In the genomic region with DNA sequence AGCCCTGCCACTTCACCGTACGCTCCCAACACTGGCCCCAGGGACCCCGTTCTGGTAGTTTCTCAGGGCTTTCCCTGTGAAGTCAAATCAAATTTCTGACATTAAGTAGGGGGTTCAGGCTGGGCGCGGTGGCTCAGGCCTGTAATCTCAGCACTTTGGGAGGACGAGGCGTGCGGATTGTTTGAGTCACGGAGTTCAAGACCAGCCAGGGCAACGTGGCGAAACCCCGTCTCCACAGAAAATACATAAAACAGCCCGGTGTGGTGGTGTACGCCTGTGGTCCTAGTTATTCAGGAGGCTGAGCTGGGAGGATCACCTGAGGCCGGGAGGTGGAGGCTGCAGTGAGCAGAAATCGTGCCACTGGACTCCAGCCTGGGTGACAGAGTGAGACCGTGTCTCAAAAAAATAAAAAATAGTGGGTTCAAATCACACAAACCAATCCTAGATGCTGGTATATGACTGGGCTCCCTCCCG, we compare ENCODE assay signal across 8 cellular contexts. TPM values are rescaled to one million over a fixed set of nuclear protein-coding genes. Genes with fewer than 3 reads are reported as not detected.
A peak's percentile ranks its signal among the peaks of the same experiment; 100 is the strongest.
DNase-seq lines count a peak whose midpoint lies in the region; ATAC-seq and TF ChIP-seq lines count a peak whose summit lies in the region.

No MANE protein-coding gene starts in this region.

- peak overlapping the region; percentile 63 to 93 for H3K9ac ChIP-seq in liver (ENCODE audit: low read depth in 1 of 2, low read length in 2 of 2)

- H3K4me3 ChIP-seq in ascending aorta (peak overlapping the region; percentile 87 to 100), liver (ENCODE audit: low read depth in 1 of 3, low read length in 3 of 3) (peak overlapping the region; percentile 77 to 91 (median 86))

- peak overlapping the region; percentile 100 for H3K27ac Mint-ChIP-seq in stimulated activated naive B cell treated with anti-CD40 and anti-IgM and Interleukin-4, amounts not matched to agents 10 μg/mL and 1 μg/mL and 100 μg/mL, for 72 hours

- no peaks in the 10 kb centered on the region for H3K27me3 Mint-ChIP-seq in stimulated activated naive B cell treated with anti-CD40 and anti-IgM and Interleukin-4, amounts not matched to agents 10 μg/mL and 1 μg/mL and 100 μg/mL, for 72 hours

- peak overlapping the region; percentile 92 to 97 for H3K4me3 Mint-ChIP-seq in stimulated activated naive B cell treated with anti-CD40 and anti-IgM and Interleukin-4, amounts not matched to agents 10 μg/mL and 1 μg/mL and 100 μg/mL, for 72 hours

- peaks cover 8 to 17% of the 10 kb centered on the region in 2 donors for H3K4me1 ChIP-seq in ascending aorta
- peaks cover 6 to 37% (median 30%) of the 10 kb centered on the region in 4 donors for H3K4me1 ChIP-seq in liver (ENCODE audit: control insufficient read depth in 4 of 4, insufficient read depth in 4 of 4, low read length in 3 of 4)

- peak; percentile 23 for ATAC-seq in GM18502 (IDR thresholded peaks at IDR 0.05; ENCODE audit: poor library complexity, unreplicated experiment)
- ATAC-seq in stimulated activated naive B cell treated with anti-CD40 and anti-IgM and Interleukin-4, amounts not matched to agents 10 μg/mL and 1 μg/mL and 100 μg/mL, for 72 hours (replicated peaks): peak in 1 of 2 donors; percentile 58
- no peak for ATAC-seq in HG02623 (IDR thresholded peaks at IDR 0.05; ENCODE audit: unreplicated experiment)

- DNase-seq in OCI-M1 (lab: John Stamatoyannopoulos, UW): peak; percentile 47
- no peak for DNase-seq in ascending aorta (ENCODE audit: low spot score in 2 of 2)
- no peak for DNase-seq in stimulated activated naive B cell treated with anti-CD40 and anti-IgM and Interleukin-4, amounts not matched to agents 10 μg/mL and 1 μg/mL and 100 μg/mL, for 72 hours
- no peak for DNase-seq in SHP77 (lab: John Stamatoyannopoulos, UW)
- DNase-seq in NK-92 (lab: John Stamatoyannopoulos, UW; ENCODE audit: unreplicated experiment): no peak

- H3K36me3 ChIP-seq in ascending aorta (no peaks in the 10 kb centered on the region), liver (ENCODE audit: control insufficient read depth in 4 of 4, insufficient read depth in 3 of 4, low read depth in 1 of 4, low read length in 3 of 4) (no peaks in the 10 kb centered on the region)

- no peak for TF ChIP-seq RAD21 in liver (IDR thresholded peaks at IDR 0.05)

- 63% methylated on average over 18 of the region's 18 CpGs for WGBS in liver

- TF ChIP-seq CTCF in ascending aorta (IDR thresholded peaks at IDR 0.05): no peak
- TF ChIP-seq CTCF in liver (IDR thresholded peaks at IDR 0.05; ENCODE audit: low read depth, low read length, missing input control): no peak

- H3K27me3 ChIP-seq in ascending aorta: no peaks in the 10 kb centered on the region
- no peaks in the 10 kb centered on the region for H3K27me3 ChIP-seq in liver (ENCODE audit: control insufficient read depth in 4 of 4, insufficient read depth in 4 of 4, low read length in 3 of 4)

- peak overlapping the region; percentile 90 to 94 for H3K27ac ChIP-seq in ascending aorta
- peak overlapping the region; percentile 79 to 93 for H3K27ac ChIP-seq in liver (ENCODE audit: low read depth in 1 of 2, low read length in 2 of 2)

- no peaks in the 10 kb centered on the region for H3K9me3 Mint-ChIP-seq in stimulated activated naive B cell treated with anti-CD40 and anti-IgM and Interleukin-4, amounts not matched to agents 10 μg/mL and 1 μg/mL and 100 μg/mL, for 72 hours

- intact Hi-C loops in ascending aorta (cut with DNase I): loop anchor here (1.0 to 2.0 kb wide), 3 partner anchors 8 to 199 kb away; partner anchors contain the start of genes HEXD, NARF, OGFOD3 and WDR45B

- H3K9me3 ChIP-seq in ascending aorta (no peaks in the 10 kb centered on the region), liver (ENCODE audit: control insufficient read depth in 4 of 4, low read length in 3 of 4) (no peaks in the 10 kb centered on the region)

- peaks cover 22 to 37% of the 10 kb centered on the region in 2 donors for H3K4me1 Mint-ChIP-seq in stimulated activated naive B cell treated with anti-CD40 and anti-IgM and Interleukin-4, amounts not matched to agents 10 μg/mL and 1 μg/mL and 100 μg/mL, for 72 hours

- H3K36me3 Mint-ChIP-seq in stimulated activated naive B cell treated with anti-CD40 and anti-IgM and Interleukin-4, amounts not matched to agents 10 μg/mL and 1 μg/mL and 100 μg/mL, for 72 hours: peaks cover 15 to 21% of the 10 kb centered on the region in 2 donors

TF ChIP-seq in liver, 16 proteins besides CTCF, POLR2A, EP300 and RAD21:
- TF ChIP-seq RXRA (IDR thresholded peaks at IDR 0.05) (no peak), FOXA1 (IDR thresholded peaks at IDR 0.05) (no peak), SP1 (IDR thresholded peaks at IDR 0.05) (no peak), HNF4G (IDR thresholded peaks at IDR 0.05) (no peak), HNF4A (conservative IDR thresholded peaks at IDR 0.05) (no peak), JUND (IDR thresholded peaks at IDR 0.05) (no peak), NR2F2 (IDR thresholded peaks at IDR 0.05) (no peak)
- TF ChIP-seq, protein P1, sequence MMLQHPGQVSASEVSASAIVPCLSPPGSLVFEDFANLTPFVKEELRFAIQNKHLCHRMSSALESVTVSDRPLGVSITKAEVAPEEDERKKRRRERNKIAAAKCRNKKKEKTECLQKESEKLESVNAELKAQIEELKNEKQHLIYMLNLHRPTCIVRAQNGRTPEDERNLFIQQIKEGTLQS (IDR thresholded peaks at IDR 0.05): no peak

RNA-seq across cellular contexts. Expression of gene CYBC1, which starts 0.6 kb away (rescaled TPM):
- total RNA-seq in ascending aorta (124 TPM), liver (10 to 100 TPM; 25.9 to 44.0 TPM)
- polyA plus RNA-seq in liver: 10 to 100 TPM; 23.2 to 45.6 TPM

RNA-seq across cellular contexts. Expression of gene NARF, which starts 8.6 kb away (rescaled TPM):
- total RNA-seq in ascending aorta: 38.3 TPM
- total RNA-seq in liver: 10 to 100 TPM; 24.8 to 87.5 TPM
- 10 to 100 TPM; 19.8 to 27.6 TPM for polyA plus RNA-seq in liver

RNA-seq across cellular contexts. Expression of gene OGFOD3, which starts 31.5 kb away (rescaled TPM):
- total RNA-seq in ascending aorta: 36.6 TPM
- 10 to 100 TPM; 16.1 to 23.2 TPM for total RNA-seq in liver
- polyA plus RNA-seq in liver: 10 to 100 TPM; 15.0 to 20.9 TPM

RNA-seq across cellular contexts. Expression of gene HEXD, which starts 31.8 kb away (rescaled TPM):
- total RNA-seq in ascending aorta (40.4 TPM), liver (10 to 100 TPM in 1 of 2 donors, 1 to 10 TPM in 1; 9.7 to 19.9 TPM)
- polyA plus RNA-seq in liver: 10 to 100 TPM in 1 of 2 donors, 1 to 10 TPM in 1; 5.6 to 14.7 TPM
